ENCODE assay signal across 8 cellular contexts in genomic region chr1:240004086-240004749, GRCh38.
DNase-seq lines count a peak whose midpoint lies in the region; ATAC-seq and TF ChIP-seq lines count a peak whose summit lies in the region.

No MANE protein-coding gene starts in this region.

- H3K4me3 ChIP-seq in brain microvascular endothelial cell (ENCODE audit: low read depth, low read length), result no peak overlapping the region

- in situ Hi-C loops in KBM-7 (cut with MboI; ENCODE audit: low pct_unique_long_range_greater_than_20kb, low sequenced_read_pairs) (no loop called here), brain microvascular endothelial cell (cut with HindIII; ENCODE audit: low pct_ligation_motif_present, low sequenced_read_pairs) (no loop called here)

- TF ChIP-seq CTCF in brain microvascular endothelial cell (IDR thresholded peaks at IDR 0.05; ENCODE audit: low read depth, low read length, missing control alignments) (peak; percentile 89), osteocyte (IDR thresholded peaks at IDR 0.05) (peak; percentile 86)

- intact Hi-C loops in sciatic nerve (cut with DNase I), result no loop called here

- peak; percentile 26 to 31 for DNase-seq in activated T-cell treated with anti-CD3 and anti-CD28 coated beads, Interleukin-2, amount 50 U/mL, for 48 hours
- no peak for DNase-seq in activated T-cell treated with anti-CD3 and anti-CD28 coated beads, Interleukin-2, amount 50 U/mL, for 4 hours
- DNase-seq in KBM-7 (peak; percentile 49), brain microvascular endothelial cell (no peak), osteocyte (ENCODE audit: extremely low spot score, unreplicated experiment) (no peak), NCI-H2081 treated with DMSO at 0.1 percent for 48 hours (lab: John Stamatoyannopoulos, UW) (no peak), cerebellar nuclear complex (lab: John Stamatoyannopoulos, UW) (no peak), sciatic nerve (ENCODE audit: low spot score) (no peak)

- H3K27me3 ChIP-seq in brain microvascular endothelial cell (replicated peaks), result no peaks in the 10 kb centered on the region

- H3K27ac Mint-ChIP-seq in osteocyte (ENCODE audit: unreplicated experiment), result no peak overlapping the region

- H3K9me3 Mint-ChIP-seq in activated T-cell treated with anti-CD3 and anti-CD28 coated beads, Interleukin-2, amount 50 U/mL, for 4 hours, result no peaks in the 10 kb centered on the region
- H3K9me3 Mint-ChIP-seq in osteocyte (ENCODE audit: unreplicated experiment), result no peaks in the 10 kb centered on the region

- no peak overlapping the region for H3K4me3 Mint-ChIP-seq in activated T-cell treated with anti-CD3 and anti-CD28 coated beads, Interleukin-2, amount 50 U/mL, for 4 hours
- no peak overlapping the region for H3K4me3 Mint-ChIP-seq in osteocyte (ENCODE audit: unreplicated experiment)

- no peak for ATAC-seq in activated T-cell treated with anti-CD3 and anti-CD28 coated beads, Interleukin-2, amount 50 U/mL, for 4 hours
- ATAC-seq in sciatic nerve, result no peak

- no peaks in the 10 kb centered on the region for H3K36me3 Mint-ChIP-seq in activated T-cell treated with anti-CD3 and anti-CD28 coated beads, Interleukin-2, amount 50 U/mL, for 4 hours (ENCODE audit: insufficient read depth)
- no peaks in the 10 kb centered on the region for H3K36me3 Mint-ChIP-seq in osteocyte (ENCODE audit: unreplicated experiment)

- no peaks in the 10 kb centered on the region for H3K4me1 Mint-ChIP-seq in activated T-cell treated with anti-CD3 and anti-CD28 coated beads, Interleukin-2, amount 50 U/mL, for 4 hours (ENCODE audit: low read depth)
- peaks cover 3% of the 10 kb centered on the region for H3K4me1 Mint-ChIP-seq in osteocyte (ENCODE audit: unreplicated experiment)

- no peaks in the 10 kb centered on the region for H3K36me3 ChIP-seq in brain microvascular endothelial cell (replicated peaks)

- H3K27ac ChIP-seq in brain microvascular endothelial cell, result no peak overlapping the region

- peaks cover 25% of the 10 kb centered on the region for H3K27me3 Mint-ChIP-seq in activated T-cell treated with anti-CD3 and anti-CD28 coated beads, Interleukin-2, amount 50 U/mL, for 4 hours (ENCODE audit: low read depth)
- H3K27me3 Mint-ChIP-seq in osteocyte (ENCODE audit: unreplicated experiment), result peaks cover 9% of the 10 kb centered on the region

Comparison
In these comparisons a context has a peak if more than half of its experiments do, and no peak if none do; other contexts are left out.
1. DNase-seq: peak in activated T-cell treated with anti-CD3 and anti-CD28 coated beads, Interleukin-2, amount 50 U/mL, for 48 hours (2 of 2) and KBM-7 (single experiment); none in activated T-cell treated with anti-CD3 and anti-CD28 coated beads, Interleukin-2, amount 50 U/mL, for 4 hours (single experiment), brain microvascular endothelial cell (single experiment), osteocyte (single experiment), NCI-H2081 treated with DMSO at 0.1 percent for 48 hours (single experiment), cerebellar nuclear complex (0 of 2) and sciatic nerve (single experiment).